ENCODE assay signal across 36 cellular contexts in genomic region chr19:46204008-46204407, GRCh38. TPM values are rescaled to one million over a fixed set of nuclear protein-coding genes. Genes with fewer than 3 reads are reported as not detected.
"Had no signal": no experiment of that assay in that cellular context is flagged by ENCODE, and none has a peak within 500 bp of the region (broad histone marks: within the 10 kb centered on the region; RNA-seq: fewer than 3 reads in every experiment).

No MANE protein-coding gene starts in this region.

- H3K4me3 Mint-ChIP-seq: activated CD4-positive, alpha-beta memory T cell treated with anti-CD3 and anti-CD28 coated beads, Interleukin-2, amount 10 ng/mL, durations not matched to agents 7 days and 5 days; activated CD8-positive, alpha-beta memory T cell treated with anti-CD3 and anti-CD28 coated beads, Interleukin-2, amount 10 ng/mL, durations not matched to agents 7 days and 5 days; activated naive CD4-positive, alpha-beta T cell treated with anti-CD3 and anti-CD28 coated beads, Interleukin-2, amount 50 U/mL, for 24 hours; activated naive CD8-positive, alpha-beta T cell treated with anti-CD3 and anti-CD28 coated beads, Interleukin-2, amount 10 ng/mL, durations not matched to agents 7 days and 5 days had no signal

- H3K9me3 Mint-ChIP-seq: activated CD4-positive, alpha-beta memory T cell treated with anti-CD3 and anti-CD28 coated beads, Interleukin-2, amount 10 ng/mL, durations not matched to agents 7 days and 5 days; activated naive CD4-positive, alpha-beta T cell treated with anti-CD3 and anti-CD28 coated beads, Interleukin-2, amount 50 U/mL, for 24 hours; activated naive CD8-positive, alpha-beta T cell treated with anti-CD3 and anti-CD28 coated beads, Interleukin-2, amount 10 ng/mL, durations not matched to agents 7 days and 5 days had no signal

- H3K27ac Mint-ChIP-seq: activated CD4-positive, alpha-beta memory T cell treated with anti-CD3 and anti-CD28 coated beads, Interleukin-2, amount 10 ng/mL, durations not matched to agents 7 days and 5 days; activated CD8-positive, alpha-beta memory T cell treated with anti-CD3 and anti-CD28 coated beads, Interleukin-2, amount 10 ng/mL, durations not matched to agents 7 days and 5 days; activated naive CD4-positive, alpha-beta T cell treated with anti-CD3 and anti-CD28 coated beads, Interleukin-2, amount 50 U/mL, for 24 hours; activated naive CD8-positive, alpha-beta T cell treated with anti-CD3 and anti-CD28 coated beads, Interleukin-2, amount 10 ng/mL, durations not matched to agents 7 days and 5 days had no signal

- H3K36me3 Mint-ChIP-seq: activated CD8-positive, alpha-beta memory T cell treated with anti-CD3 and anti-CD28 coated beads, Interleukin-2, amount 10 ng/mL, durations not matched to agents 7 days and 5 days; activated naive CD4-positive, alpha-beta T cell treated with anti-CD3 and anti-CD28 coated beads, Interleukin-2, amount 50 U/mL, for 24 hours; activated naive CD8-positive, alpha-beta T cell treated with anti-CD3 and anti-CD28 coated beads, Interleukin-2, amount 10 ng/mL, durations not matched to agents 7 days and 5 days had no signal

- H3K4me1 ChIP-seq: body of pancreas, breast epithelium, Peyer's patch had no signal

- H3K4me3 ChIP-seq: body of pancreas, breast epithelium, MG63, Peyer's patch had no signal

- H3K27ac ChIP-seq: body of pancreas, breast epithelium, Peyer's patch, WERI-Rb-1 had no signal

- H3K9me3 ChIP-seq: body of pancreas, breast epithelium, MG63, Peyer's patch had no signal

- ATAC-seq: activated CD8-positive, alpha-beta memory T cell treated with anti-CD3 and anti-CD28 coated beads, Interleukin-2, amount 10 ng/mL, durations not matched to agents 7 days and 5 days; body of pancreas had no signal

- H3K36me3 ChIP-seq: breast epithelium, MG63, Peyer's patch, WERI-Rb-1 had no signal

- FAIRE-seq: astrocyte had no signal

- H3K27me3 ChIP-seq: body of pancreas, breast epithelium, MG63, Peyer's patch had no signal

- H3K4me1 Mint-ChIP-seq: activated CD8-positive, alpha-beta memory T cell treated with anti-CD3 and anti-CD28 coated beads, Interleukin-2, amount 10 ng/mL, durations not matched to agents 7 days and 5 days; activated naive CD8-positive, alpha-beta T cell treated with anti-CD3 and anti-CD28 coated beads, Interleukin-2, amount 10 ng/mL, durations not matched to agents 7 days and 5 days had no signal

- DNase-seq: activated CD4-positive, alpha-beta memory T cell treated with anti-CD3 and anti-CD28 coated beads, Interleukin-2, amount 10 ng/mL, durations not matched to agents 7 days and 5 days; activated CD4-positive, alpha-beta T cell treated with anti-CD3 and anti-CD28 coated beads for 1 hour; activated CD4-positive, alpha-beta T cell treated with anti-CD3 and anti-CD28 coated beads for 48 hours; activated CD4-positive, CD25-positive, alpha-beta regulatory T cell; activated CD8-positive, alpha-beta memory T cell treated with anti-CD3 and anti-CD28 coated beads for 24 hours; activated CD8-positive, alpha-beta memory T cell treated with anti-CD3 and anti-CD28 coated beads, Interleukin-2, amount 10 ng/mL, durations not matched to agents 7 days and 5 days; activated CD8-positive, alpha-beta memory T cell treated with anti-CD3 and anti-CD28 coated beads, Interleukin-2, amount 50 U/mL, for 48 hours; activated effector memory CD4-positive, alpha-beta T cell treated with Interleukin-2 at 50 U/mL for 16 hours; activated naive CD8-positive, alpha-beta T cell treated with anti-CD3 and anti-CD28 coated beads, Interleukin-2, amount 10 ng/mL, durations not matched to agents 7 days and 5 days; activated T-cell treated with anti-CD3 and anti-CD28 coated beads, Interleukin-2, amount 50 U/mL, for 48 hours; body of pancreas; cerebellar nuclear complex; Karpas-422; KBM-7; MG63; NCI-H1048; NCI-H1105 treated with DMSO at 0.1 percent for 48 hours; NCI-H1436; NCI-H1694; NCI-H1930; NCI-H2081 treated with DMSO at 0.1 percent for 48 hours; NCI-H226; NCI-H446 treated with DMSO at 0.1 percent for 48 hours; NCI-H524; NCI-H69; Peyer's patch; Right ventricle myocardium superior; RPMI8226; T1000; WERI-Rb-1 had no signal

RNA-seq across cellular contexts. Expression of gene IGFL1, which starts 25.5 kb away (rescaled TPM):
- total RNA-seq: activated CD4-positive, alpha-beta memory T cell treated with anti-CD3 and anti-CD28 coated beads, Interleukin-2, amount 10 ng/mL, durations not matched to agents 7 days and 5 days; activated CD8-positive, alpha-beta memory T cell treated with anti-CD3 and anti-CD28 coated beads, Interleukin-2, amount 10 ng/mL, durations not matched to agents 7 days and 5 days; activated naive CD8-positive, alpha-beta T cell treated with anti-CD3 and anti-CD28 coated beads, Interleukin-2, amount 10 ng/mL, durations not matched to agents 7 days and 5 days; astrocyte; body of pancreas; breast epithelium; Peyer's patch; Right ventricle myocardium superior; T-helper 1 cell treated with Interleukin-12 subunit alpha and Interleukin-12 subunit beta and Interleukin-4 antibody, amounts not matched to agents 30 ng/mL and 1 ng/mL, for 36 hours; T-helper 2 cell treated with Interferon-gamma antibody and Interleukin-4, amounts not matched to agents 100 ng/mL and 5 ng/mL, for 36 hours had no signal
- polyA plus RNA-seq: adipose tissue had no signal

RNA-seq across cellular contexts. Expression of gene IGFL2, which starts 56.0 kb away (rescaled TPM):
- total RNA-seq: activated CD4-positive, alpha-beta memory T cell treated with anti-CD3 and anti-CD28 coated beads, Interleukin-2, amount 10 ng/mL, durations not matched to agents 7 days and 5 days; activated CD8-positive, alpha-beta memory T cell treated with anti-CD3 and anti-CD28 coated beads, Interleukin-2, amount 10 ng/mL, durations not matched to agents 7 days and 5 days; activated naive CD8-positive, alpha-beta T cell treated with anti-CD3 and anti-CD28 coated beads, Interleukin-2, amount 10 ng/mL, durations not matched to agents 7 days and 5 days; body of pancreas; breast epithelium; Peyer's patch; Right ventricle myocardium superior; T-helper 1 cell treated with Interleukin-12 subunit alpha and Interleukin-12 subunit beta and Interleukin-4 antibody, amounts not matched to agents 30 ng/mL and 1 ng/mL, for 36 hours had no signal
